Comparison of ENCODE assay signal across 7 cellular contexts in the genomic region with DNA sequence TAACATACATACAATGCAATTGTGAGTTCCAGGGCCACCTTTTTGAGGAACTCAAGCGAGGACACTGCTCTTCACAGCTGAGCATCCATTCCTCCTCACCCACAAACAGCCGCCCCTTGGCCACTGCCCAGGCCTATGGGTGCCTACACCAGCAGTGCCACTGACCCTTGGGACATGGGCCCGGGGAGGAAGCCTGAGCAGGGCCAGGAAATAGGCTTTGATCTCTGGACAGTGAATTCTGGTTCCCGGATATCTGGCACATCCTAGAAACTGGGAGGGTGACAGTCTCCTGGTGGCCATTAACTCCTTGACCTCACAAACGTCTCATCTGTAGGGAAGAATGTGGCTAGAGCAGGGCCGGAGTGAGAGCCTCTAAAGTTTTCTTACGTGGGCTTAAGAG.
"Had no signal": no experiment of that assay in that cellular context is flagged by ENCODE, and none has a peak within 500 bp of the region (broad histone marks: within the 10 kb centered on the region; RNA-seq: fewer than 3 reads in every experiment).

No MANE protein-coding gene starts in this region.

- H3K9me3 Mint-ChIP-seq: GM23338, H9, IgD-negative memory B cell had no signal

- H3K4me3 Mint-ChIP-seq: GM23338, H9, IgD-negative memory B cell had no signal

- H3K27ac Mint-ChIP-seq: GM23338, H9, IgD-negative memory B cell had no signal

- DNase-seq: H9, HCEC 1CT had no signal

- H2AFZ ChIP-seq: GM23338 had no signal

- H3K4me2 ChIP-seq: GM23338 had no signal

- ATAC-seq: GM23338 had no signal

- H3K4me3 ChIP-seq: GM23338 had no signal

- FAIRE-seq: H1, H54, HTR-8/SVneo had no signal

- H3K36me3 Mint-ChIP-seq: IgD-negative memory B cell had no signal
